ENCODE assay signal across 2 cellular contexts in genomic region chr2:85257359-85258193, GRCh38.
TF ChIP-seq lines count a peak whose summit lies in the region.

No MANE protein-coding gene starts in this region.

TF ChIP-seq in HEK293, 187 proteins besides CTCF, POLR2A, EP300 and RAD21:
- no peak for TF ChIP-seq HIC1 (tag by site-specific recombination; IDR thresholded peaks at IDR 0.05)
- peak; percentile 35; the same call in 1 of the 2 replicates for TF ChIP-seq ZFHX2 (tag by site-specific recombination; conservative IDR thresholded peaks at IDR 0.05)
- TF ChIP-seq EGR2 (tag by site-specific recombination; IDR thresholded peaks at IDR 0.05; ENCODE audit: low read depth): peak; percentile 18; the same call in 1 of the 2 replicates

TF ChIP-seq in GM12878, 131 proteins besides CTCF, POLR2A, EP300 and RAD21 (continued from another document):
- TF ChIP-seq ZNF687 (IDR thresholded peaks at IDR 0.05) (no peak), NR2F1 (conservative IDR thresholded peaks at IDR 0.05) (peak; percentile 88), JUND (IDR thresholded peaks at IDR 0.05; ENCODE audit: low read depth, low read length) (no peak), MYC (IDR thresholded peaks at IDR 0.05; ENCODE audit: insufficient read depth, insufficient read length, insufficient replicate concordance, low read length, severe bottlenecking) (no peak), REST (IDR thresholded peaks at IDR 0.05; ENCODE audit: low read depth, low read length) (no peak), DPF2 (IDR thresholded peaks at IDR 0.05) (0 out of 2 replicates have a peak, but pooled peaks have one; percentile 21), MTA3 (IDR thresholded peaks at IDR 0.05; ENCODE audit: borderline replicate concordance, low read length) (no peak), ZNF622 (IDR thresholded peaks at IDR 0.05) (no peak), SUPT20H (IDR thresholded peaks at IDR 0.05; ENCODE audit: borderline replicate concordance, control insufficient read depth, low read depth, low read length) (no peak), ATF2 (IDR thresholded peaks at IDR 0.05; ENCODE audit: low read length) (no peak), GATAD2B (conservative IDR thresholded peaks at IDR 0.05; ENCODE audit: low read depth) (0 out of 2 replicates have a peak, but pooled peaks have one; percentile 42), RCOR1 (conservative IDR thresholded peaks at IDR 0.05; ENCODE audit: low read depth, low read length) (no peak), SMARCA5 (IDR thresholded peaks at IDR 0.05) (no peak), HDAC2 (IDR thresholded peaks at IDR 0.05) (no peak), NR2C2 (IDR thresholded peaks at IDR 0.05; ENCODE audit: borderline replicate concordance, control insufficient read depth, insufficient read length, low read depth) (no peak), ZBED1 (IDR thresholded peaks at IDR 0.05; ENCODE audit: borderline replicate concordance) (no peak), SREBF2 (IDR thresholded peaks at IDR 0.05; ENCODE audit: low read length) (no peak), WRNIP1 (IDR thresholded peaks at IDR 0.05; ENCODE audit: borderline replicate concordance, low read depth, low read length) (no peak)
- TF ChIP-seq, protein P1, sequence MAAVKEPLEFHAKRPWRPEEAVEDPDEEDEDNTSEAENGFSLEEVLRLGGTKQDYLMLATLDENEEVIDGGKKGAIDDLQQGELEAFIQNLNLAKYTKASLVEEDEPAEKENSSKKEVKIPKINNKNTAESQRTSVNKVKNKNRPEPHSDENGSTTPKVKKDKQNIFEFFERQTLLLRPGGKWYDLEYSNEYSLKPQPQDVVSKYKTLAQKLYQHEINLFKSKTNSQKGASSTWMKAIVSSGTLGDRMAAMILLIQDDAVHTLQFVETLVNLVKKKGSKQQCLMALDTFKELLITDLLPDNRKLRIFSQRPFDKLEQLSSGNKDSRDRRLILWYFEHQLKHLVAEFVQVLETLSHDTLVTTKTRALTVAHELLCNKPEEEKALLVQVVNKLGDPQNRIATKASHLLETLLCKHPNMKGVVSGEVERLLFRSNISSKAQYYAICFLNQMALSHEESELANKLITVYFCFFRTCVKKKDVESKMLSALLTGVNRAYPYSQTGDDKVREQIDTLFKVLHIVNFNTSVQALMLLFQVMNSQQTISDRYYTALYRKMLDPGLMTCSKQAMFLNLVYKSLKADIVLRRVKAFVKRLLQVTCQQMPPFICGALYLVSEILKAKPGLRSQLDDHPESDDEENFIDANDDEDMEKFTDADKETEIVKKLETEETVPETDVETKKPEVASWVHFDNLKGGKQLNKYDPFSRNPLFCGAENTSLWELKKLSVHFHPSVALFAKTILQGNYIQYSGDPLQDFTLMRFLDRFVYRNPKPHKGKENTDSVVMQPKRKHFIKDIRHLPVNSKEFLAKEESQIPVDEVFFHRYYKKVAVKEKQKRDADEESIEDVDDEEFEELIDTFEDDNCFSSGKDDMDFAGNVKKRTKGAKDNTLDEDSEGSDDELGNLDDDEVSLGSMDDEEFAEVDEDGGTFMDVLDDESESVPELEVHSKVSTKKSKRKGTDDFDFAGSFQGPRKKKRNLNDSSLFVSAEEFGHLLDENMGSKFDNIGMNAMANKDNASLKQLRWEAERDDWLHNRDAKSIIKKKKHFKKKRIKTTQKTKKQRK (IDR thresholded peaks at IDR 0.05; ENCODE audit: low read depth, low read length): no peak
- TF ChIP-seq, protein P2, sequence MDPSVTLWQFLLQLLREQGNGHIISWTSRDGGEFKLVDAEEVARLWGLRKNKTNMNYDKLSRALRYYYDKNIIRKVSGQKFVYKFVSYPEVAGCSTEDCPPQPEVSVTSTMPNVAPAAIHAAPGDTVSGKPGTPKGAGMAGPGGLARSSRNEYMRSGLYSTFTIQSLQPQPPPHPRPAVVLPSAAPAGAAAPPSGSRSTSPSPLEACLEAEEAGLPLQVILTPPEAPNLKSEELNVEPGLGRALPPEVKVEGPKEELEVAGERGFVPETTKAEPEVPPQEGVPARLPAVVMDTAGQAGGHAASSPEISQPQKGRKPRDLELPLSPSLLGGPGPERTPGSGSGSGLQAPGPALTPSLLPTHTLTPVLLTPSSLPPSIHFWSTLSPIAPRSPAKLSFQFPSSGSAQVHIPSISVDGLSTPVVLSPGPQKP (IDR thresholded peaks at IDR 0.05; ENCODE audit: low read depth, low read length): no peak
